ENCODE assay signal across 2 cellular contexts in genomic region chr20:5171790-5172164, GRCh38.
TF ChIP-seq lines count a peak whose summit lies in the region.

No MANE protein-coding gene starts in this region.

TF ChIP-seq in SK-N-SH treated with all-trans-retinoic acid at 6 μM for 48 hours, 23 proteins besides CTCF, POLR2A, EP300 and RAD21:
- TF ChIP-seq, protein P1, sequence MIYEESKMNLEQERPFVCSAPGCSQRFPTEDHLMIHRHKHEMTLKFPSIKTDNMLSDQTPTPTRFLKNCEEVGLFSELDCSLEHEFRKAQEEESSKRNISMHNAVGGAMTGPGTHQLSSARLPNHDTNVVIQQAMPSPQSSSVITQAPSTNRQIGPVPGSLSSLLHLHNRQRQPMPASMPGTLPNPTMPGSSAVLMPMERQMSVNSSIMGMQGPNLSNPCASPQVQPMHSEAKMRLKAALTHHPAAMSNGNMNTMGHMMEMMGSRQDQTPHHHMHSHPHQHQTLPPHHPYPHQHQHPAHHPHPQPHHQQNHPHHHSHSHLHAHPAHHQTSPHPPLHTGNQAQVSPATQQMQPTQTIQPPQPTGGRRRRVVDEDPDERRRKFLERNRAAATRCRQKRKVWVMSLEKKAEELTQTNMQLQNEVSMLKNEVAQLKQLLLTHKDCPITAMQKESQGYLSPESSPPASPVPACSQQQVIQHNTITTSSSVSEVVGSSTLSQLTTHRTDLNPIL (CRISPR knock-in tag; IDR thresholded peaks at IDR 0.05; ENCODE audit: low read depth) = no peak
- TF ChIP-seq BACH2 (CRISPR knock-in tag; IDR thresholded peaks at IDR 0.05; ENCODE audit: borderline replicate concordance) (no peak), ZNF8 (CRISPR knock-in tag; IDR thresholded peaks at IDR 0.05) (no peak), OSR1 (CRISPR knock-in tag; IDR thresholded peaks at IDR 0.05) (no peak), GLIS3 (CRISPR knock-in tag; IDR thresholded peaks at IDR 0.05) (no peak), POU6F1 (CRISPR knock-in tag; IDR thresholded peaks at IDR 0.05; ENCODE audit: borderline replicate concordance, low read depth) (no peak), ZFP3 (CRISPR knock-in tag; IDR thresholded peaks at IDR 0.05) (no peak), ZC3H10 (CRISPR knock-in tag; IDR thresholded peaks at IDR 0.05) (no peak), RARB (CRISPR knock-in tag; IDR thresholded peaks at IDR 0.05) (no peak), ISL1 (CRISPR knock-in tag; IDR thresholded peaks at IDR 0.05) (no peak), ZFP30 (CRISPR knock-in tag; IDR thresholded peaks at IDR 0.05) (no peak), ZNF565 (CRISPR knock-in tag; conservative IDR thresholded peaks at IDR 0.05; ENCODE audit: low read depth) (no peak), ESRRG (CRISPR knock-in tag; IDR thresholded peaks at IDR 0.05) (no peak)
- TF ChIP-seq, protein P2, sequence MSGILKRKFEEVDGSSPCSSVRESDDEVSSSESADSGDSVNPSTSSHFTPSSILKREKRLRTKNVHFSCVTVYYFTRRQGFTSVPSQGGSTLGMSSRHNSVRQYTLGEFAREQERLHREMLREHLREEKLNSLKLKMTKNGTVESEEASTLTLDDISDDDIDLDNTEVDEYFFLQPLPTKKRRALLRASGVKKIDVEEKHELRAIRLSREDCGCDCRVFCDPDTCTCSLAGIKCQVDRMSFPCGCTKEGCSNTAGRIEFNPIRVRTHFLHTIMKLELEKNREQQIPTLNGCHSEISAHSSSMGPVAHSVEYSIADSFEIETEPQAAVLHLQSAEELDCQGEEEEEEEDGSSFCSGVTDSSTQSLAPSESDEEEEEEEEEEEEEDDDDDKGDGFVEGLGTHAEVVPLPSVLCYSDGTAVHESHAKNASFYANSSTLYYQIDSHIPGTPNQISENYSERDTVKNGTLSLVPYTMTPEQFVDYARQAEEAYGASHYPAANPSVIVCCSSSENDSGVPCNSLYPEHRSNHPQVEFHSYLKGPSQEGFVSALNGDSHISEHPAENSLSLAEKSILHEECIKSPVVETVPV (CRISPR knock-in tag; IDR thresholded peaks at IDR 0.05) = no peak
TF ChIP-seq in SK-N-SH treated with all-trans-retinoic acid at 6 μM for 48 hours: peak in this region for 0.

TF ChIP-seq in WTC11, 78 proteins besides CTCF, POLR2A, EP300 and RAD21:
- TF ChIP-seq AR (CRISPR knock-in tag; IDR thresholded peaks at IDR 0.05) = no peak
- no peak for TF ChIP-seq NFE2L1 (CRISPR knock-in tag; IDR thresholded peaks at IDR 0.05)
- TF ChIP-seq IRF2 (CRISPR knock-in tag; IDR thresholded peaks at IDR 0.05; ENCODE audit: borderline replicate concordance, low read depth) = no peak
- TF ChIP-seq ATF1 (CRISPR knock-in tag; IDR thresholded peaks at IDR 0.05) = no peak
- no peak for TF ChIP-seq RORB (CRISPR knock-in tag; IDR thresholded peaks at IDR 0.05)
- TF ChIP-seq CREM (CRISPR knock-in tag; IDR thresholded peaks at IDR 0.05) = no peak
- no peak for TF ChIP-seq IRF1 (CRISPR knock-in tag; IDR thresholded peaks at IDR 0.05)
- TF ChIP-seq TCF7 (CRISPR knock-in tag; IDR thresholded peaks at IDR 0.05; ENCODE audit: low read depth) = no peak
- no peak for TF ChIP-seq HMGXB4 (CRISPR knock-in tag; IDR thresholded peaks at IDR 0.05)
- no peak for TF ChIP-seq ZBTB21 (CRISPR knock-in tag; IDR thresholded peaks at IDR 0.05; ENCODE audit: borderline replicate concordance)
- TF ChIP-seq MLX (CRISPR knock-in tag; IDR thresholded peaks at IDR 0.05) = no peak
- no peak for TF ChIP-seq ETV6 (CRISPR knock-in tag; IDR thresholded peaks at IDR 0.05)
